9 cellular contexts compared by ENCODE assay signal in genomic region chr1:39514710-39515124, GRCh38. TPM values are rescaled to one million over a fixed set of nuclear protein-coding genes. Genes with fewer than 3 reads are reported as not detected.
DNase-seq lines count a peak whose midpoint lies in the region; ATAC-seq, FAIRE-seq and TF ChIP-seq lines count a peak whose summit lies in the region.
"Not testable (repeated sequence)": the region's sequence is repeated elsewhere in the genome, so short reads cannot be mapped to it uniquely, and the experiment has no call there.
"Had no signal": no experiment of that assay in that cellular context is flagged by ENCODE, and none has a peak within 500 bp of the region (broad histone marks: within the 10 kb centered on the region; RNA-seq: fewer than 3 reads in every experiment).

No MANE protein-coding gene starts in this region.

- not testable (repeated sequence) for H3K27me3 Mint-ChIP-seq in WTC11 (ENCODE audit: low read depth); stimulated activated naive CD8-positive, alpha-beta T cell treated with anti-CD3 and anti-CD28 coated beads, Interleukin-15, amount 100 ng/mL, for 72 hours

- peak; percentile 41 for ATAC-seq in HG02973 (IDR thresholded peaks at IDR 0.05; ENCODE audit: unreplicated experiment)
- ATAC-seq in WTC11, result peak; percentile 65
- peak; percentile 62 for ATAC-seq in stimulated activated naive CD8-positive, alpha-beta T cell treated with anti-CD3 and anti-CD28 coated beads, Interleukin-15, amount 100 ng/mL, for 72 hours

- H3K36me3 Mint-ChIP-seq in WTC11, result not testable (repeated sequence)

- peak overlapping the region; percentile 78 for H2AFZ ChIP-seq in neuronal stem cell (ENCODE audit: low read length)

- CTCF ChIA-PET in WTC11 (lab: Charles Lee), result not testable (repeated sequence)

- H3K36me3 ChIP-seq in kidney (ENCODE audit: control insufficient read depth in 1 of 2, insufficient read depth in 2 of 2, low read length in 2 of 2); neuronal stem cell (replicated peaks in 1 of 2; ENCODE audit: control insufficient read depth in 2 of 2, insufficient read depth in 2 of 2, low read length in 2 of 2): not testable (repeated sequence)

- not testable (repeated sequence) for H3K9me3 Mint-ChIP-seq in WTC11; stimulated activated naive CD8-positive, alpha-beta T cell treated with anti-CD3 and anti-CD28 coated beads, Interleukin-15, amount 100 ng/mL, for 72 hours

- not testable (repeated sequence) for TF ChIP-seq CTCF in WTC11 (IDR thresholded peaks at IDR 0.05); kidney (IDR thresholded peaks at IDR 0.05; ENCODE audit: borderline replicate concordance, extremely low read depth, insufficient read depth)

- DNase-seq in ELF-1 (ENCODE audit: low read depth, low spot score) (peak; percentile 52), WTC11 (ENCODE audit: low spot score) (peak; percentile 36), astrocyte of the hippocampus (ENCODE audit: low read depth, low spot score) (peak; percentile 20), fibroblast of gingiva (ENCODE audit: low read depth) (peak; percentile 23), kidney (peak; percentile 75)
- DNase-seq in neuronal stem cell (ENCODE audit: low spot score), result not testable (repeated sequence)
- DNase-seq in stimulated activated naive CD8-positive, alpha-beta T cell treated with anti-CD3 and anti-CD28 coated beads, Interleukin-15, amount 100 ng/mL, for 72 hours, result peak in 1 of 2 donors; percentile 36

- H3K27ac ChIP-seq in kidney (ENCODE audit: low read depth in 2 of 2, low read length in 2 of 2); neuronal stem cell (replicated peaks; ENCODE audit: low read length): not testable (repeated sequence)

- not testable (repeated sequence) for H2BK12ac ChIP-seq in neuronal stem cell (ENCODE audit: low read length)

- not testable (repeated sequence) for H3K18ac ChIP-seq in neuronal stem cell (ENCODE audit: low read length)

- H3K9ac ChIP-seq in kidney (ENCODE audit: low read length in 2 of 2); neuronal stem cell (ENCODE audit: low read depth, low read length, poor library complexity): not testable (repeated sequence)

- intact Hi-C loops in kidney (cut with DNase I), result not testable (repeated sequence)

- not testable (repeated sequence) for H3K4me1 Mint-ChIP-seq in WTC11
- peaks cover 14% of the 10 kb centered on the region for H3K4me1 Mint-ChIP-seq in stimulated activated naive CD8-positive, alpha-beta T cell treated with anti-CD3 and anti-CD28 coated beads, Interleukin-15, amount 100 ng/mL, for 72 hours

- H4K8ac ChIP-seq in neuronal stem cell (ENCODE audit: low read depth, low read length), result not testable (repeated sequence)

- H3K79me1 ChIP-seq in neuronal stem cell (ENCODE audit: low read depth, low read length), result not testable (repeated sequence)

- H2BK5ac ChIP-seq in neuronal stem cell (ENCODE audit: low read length), result not testable (repeated sequence)

- not testable (repeated sequence) for H3K14ac ChIP-seq in neuronal stem cell (ENCODE audit: low read length)

- no CpG with 5 or more reads among the region's 46 CpGs for WGBS in neuronal stem cell (ENCODE audit: extremely low coverage in 2 of 2, insufficient read length in 2 of 2, insufficient replicate concordance in 1 of 2), 2 donors

- peak overlapping the region; percentile 33 for H3K4me2 ChIP-seq in neuronal stem cell (ENCODE audit: insufficient read depth, low read length, poor library complexity, severe bottlenecking)

- POLR2A ChIA-PET in WTC11 (lab: Charles Lee), result not testable (repeated sequence)

- not testable (repeated sequence) for H3K23ac ChIP-seq in neuronal stem cell (ENCODE audit: low read depth, low read length, poor library complexity)

- H4K91ac ChIP-seq in neuronal stem cell (ENCODE audit: low read depth, low read length, poor library complexity), result not testable (repeated sequence)

- not testable (repeated sequence) for H2AK5ac ChIP-seq in neuronal stem cell (ENCODE audit: low read depth, low read length)

- not testable (repeated sequence) for H2BK15ac ChIP-seq in neuronal stem cell (ENCODE audit: low read length)

- not testable (repeated sequence) for H3K4me1 ChIP-seq in kidney (ENCODE audit: control insufficient read depth in 1 of 2, insufficient read depth in 1 of 2, low read depth in 1 of 2, low read length in 2 of 2); neuronal stem cell (ENCODE audit: control insufficient read depth in 2 of 2, insufficient read depth in 1 of 2, low read depth in 1 of 2, low read length in 2 of 2)

- not testable (repeated sequence) for H3K4ac ChIP-seq in neuronal stem cell (ENCODE audit: low read length)

- H3K9me3 ChIP-seq in kidney (ENCODE audit: control insufficient read depth in 1 of 2, low read length in 2 of 2); neuronal stem cell (replicated peaks in 1 of 2; ENCODE audit: control insufficient read depth in 2 of 2, insufficient read depth in 1 of 2, low read depth in 1 of 2, low read length in 2 of 2): not testable (repeated sequence)

- H2BK120ac ChIP-seq in neuronal stem cell (ENCODE audit: low read depth, low read length), result not testable (repeated sequence)

- H3K27me3 ChIP-seq in neuronal stem cell (ENCODE audit: control insufficient read depth in 3 of 3, insufficient read depth in 3 of 3, low read depth in 1 of 3, low read length in 3 of 3), result not testable (repeated sequence)

- FAIRE-seq in kidney (lab: Jason Lieb, UNC), result not testable (repeated sequence)

- not testable (repeated sequence) for H3K27ac Mint-ChIP-seq in WTC11; stimulated activated naive CD8-positive, alpha-beta T cell treated with anti-CD3 and anti-CD28 coated beads, Interleukin-15, amount 100 ng/mL, for 72 hours

- H3K4me3 Mint-ChIP-seq in WTC11; stimulated activated naive CD8-positive, alpha-beta T cell treated with anti-CD3 and anti-CD28 coated beads, Interleukin-15, amount 100 ng/mL, for 72 hours: not testable (repeated sequence)

- H3K4me3 ChIP-seq in kidney (ENCODE audit: low read length in 2 of 2), result not testable (repeated sequence)
- H3K4me3 ChIP-seq in neuronal stem cell (ENCODE audit: low read length in 2 of 2), result peak overlapping the region; percentile 9 to 16

RNA-seq across cellular contexts. Expression of gene BMP8A, which starts 23.3 kb away (rescaled TPM):
- total RNA-seq in WTC11 (2021) (0.94 to 1.2 TPM (median 1.0 TPM) in 3 replicates), kidney (1.2 TPM)
- not detected for polyA plus RNA-seq in kidney (ENCODE audit: insufficient read depth, low read depth, low replicate concordance)
- 0.03 TPM for polyA plus RNA-seq in neuronal stem cell (2013, experiment 1 of 2)
- polyA plus RNA-seq in neuronal stem cell (2013, experiment 2 of 2), result 0.04 TPM
- total RNA-seq: M059J had no signal
